In the genomic region with DNA sequence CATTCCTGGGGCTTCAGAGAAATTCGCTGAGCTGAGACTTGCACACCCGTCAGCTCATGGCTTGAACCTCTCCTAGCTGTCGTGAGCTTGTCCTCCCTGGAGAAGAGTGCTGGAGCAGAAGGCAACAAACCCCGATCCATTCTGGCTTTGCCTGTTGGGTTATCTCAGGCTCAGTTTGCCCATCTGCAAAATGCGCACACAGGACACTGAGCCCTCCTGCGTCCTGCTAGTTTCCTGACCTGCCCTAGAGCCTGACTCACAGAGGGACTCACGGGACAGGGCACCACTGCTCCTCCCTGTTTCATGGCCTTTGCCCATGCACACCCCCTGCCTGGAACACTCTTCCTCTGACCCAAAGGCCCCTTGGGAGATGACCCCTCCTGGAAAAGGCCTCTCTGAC, we compare ENCODE assay signal across 1 cellular context.
TF ChIP-seq lines count a peak whose summit lies in the region.

No MANE protein-coding gene starts in this region.

TF ChIP-seq in GM23338, 12 proteins besides CTCF, POLR2A, EP300 and RAD21:
- TF ChIP-seq, protein P1, sequence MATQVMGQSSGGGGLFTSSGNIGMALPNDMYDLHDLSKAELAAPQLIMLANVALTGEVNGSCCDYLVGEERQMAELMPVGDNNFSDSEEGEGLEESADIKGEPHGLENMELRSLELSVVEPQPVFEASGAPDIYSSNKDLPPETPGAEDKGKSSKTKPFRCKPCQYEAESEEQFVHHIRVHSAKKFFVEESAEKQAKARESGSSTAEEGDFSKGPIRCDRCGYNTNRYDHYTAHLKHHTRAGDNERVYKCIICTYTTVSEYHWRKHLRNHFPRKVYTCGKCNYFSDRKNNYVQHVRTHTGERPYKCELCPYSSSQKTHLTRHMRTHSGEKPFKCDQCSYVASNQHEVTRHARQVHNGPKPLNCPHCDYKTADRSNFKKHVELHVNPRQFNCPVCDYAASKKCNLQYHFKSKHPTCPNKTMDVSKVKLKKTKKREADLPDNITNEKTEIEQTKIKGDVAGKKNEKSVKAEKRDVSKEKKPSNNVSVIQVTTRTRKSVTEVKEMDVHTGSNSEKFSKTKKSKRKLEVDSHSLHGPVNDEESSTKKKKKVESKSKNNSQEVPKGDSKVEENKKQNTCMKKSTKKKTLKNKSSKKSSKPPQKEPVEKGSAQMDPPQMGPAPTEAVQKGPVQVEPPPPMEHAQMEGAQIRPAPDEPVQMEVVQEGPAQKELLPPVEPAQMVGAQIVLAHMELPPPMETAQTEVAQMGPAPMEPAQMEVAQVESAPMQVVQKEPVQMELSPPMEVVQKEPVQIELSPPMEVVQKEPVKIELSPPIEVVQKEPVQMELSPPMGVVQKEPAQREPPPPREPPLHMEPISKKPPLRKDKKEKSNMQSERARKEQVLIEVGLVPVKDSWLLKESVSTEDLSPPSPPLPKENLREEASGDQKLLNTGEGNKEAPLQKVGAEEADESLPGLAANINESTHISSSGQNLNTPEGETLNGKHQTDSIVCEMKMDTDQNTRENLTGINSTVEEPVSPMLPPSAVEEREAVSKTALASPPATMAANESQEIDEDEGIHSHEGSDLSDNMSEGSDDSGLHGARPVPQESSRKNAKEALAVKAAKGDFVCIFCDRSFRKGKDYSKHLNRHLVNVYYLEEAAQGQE (IDR thresholded peaks at IDR 0.05; ENCODE audit: unreplicated experiment): no peak
- TF ChIP-seq POLR2AphosphoS5 (IDR thresholded peaks at IDR 0.05; ENCODE audit: low read depth) (no peak), NANOG (IDR thresholded peaks at IDR 0.05; ENCODE audit: borderline replicate concordance) (no peak), EZH2phosphoT487 (IDR thresholded peaks at IDR 0.05; ENCODE audit: unreplicated experiment) (no peak), ZNF331 (CRISPR knock-in tag; IDR thresholded peaks at IDR 0.05; ENCODE audit: low read depth) (no peak), JUNB (IDR thresholded peaks at IDR 0.05; ENCODE audit: unreplicated experiment) (no peak), EZH2 (IDR thresholded peaks at IDR 0.05; ENCODE audit: low read depth, unreplicated experiment) (no peak), ZNF114 (CRISPR knock-in tag; IDR thresholded peaks at IDR 0.05) (no peak), STAT1 (IDR thresholded peaks at IDR 0.05; ENCODE audit: unreplicated experiment) (no peak), CREB1 (CRISPR knock-in tag; IDR thresholded peaks at IDR 0.05; ENCODE audit: low read depth) (no peak)
- TF ChIP-seq, protein P2, sequence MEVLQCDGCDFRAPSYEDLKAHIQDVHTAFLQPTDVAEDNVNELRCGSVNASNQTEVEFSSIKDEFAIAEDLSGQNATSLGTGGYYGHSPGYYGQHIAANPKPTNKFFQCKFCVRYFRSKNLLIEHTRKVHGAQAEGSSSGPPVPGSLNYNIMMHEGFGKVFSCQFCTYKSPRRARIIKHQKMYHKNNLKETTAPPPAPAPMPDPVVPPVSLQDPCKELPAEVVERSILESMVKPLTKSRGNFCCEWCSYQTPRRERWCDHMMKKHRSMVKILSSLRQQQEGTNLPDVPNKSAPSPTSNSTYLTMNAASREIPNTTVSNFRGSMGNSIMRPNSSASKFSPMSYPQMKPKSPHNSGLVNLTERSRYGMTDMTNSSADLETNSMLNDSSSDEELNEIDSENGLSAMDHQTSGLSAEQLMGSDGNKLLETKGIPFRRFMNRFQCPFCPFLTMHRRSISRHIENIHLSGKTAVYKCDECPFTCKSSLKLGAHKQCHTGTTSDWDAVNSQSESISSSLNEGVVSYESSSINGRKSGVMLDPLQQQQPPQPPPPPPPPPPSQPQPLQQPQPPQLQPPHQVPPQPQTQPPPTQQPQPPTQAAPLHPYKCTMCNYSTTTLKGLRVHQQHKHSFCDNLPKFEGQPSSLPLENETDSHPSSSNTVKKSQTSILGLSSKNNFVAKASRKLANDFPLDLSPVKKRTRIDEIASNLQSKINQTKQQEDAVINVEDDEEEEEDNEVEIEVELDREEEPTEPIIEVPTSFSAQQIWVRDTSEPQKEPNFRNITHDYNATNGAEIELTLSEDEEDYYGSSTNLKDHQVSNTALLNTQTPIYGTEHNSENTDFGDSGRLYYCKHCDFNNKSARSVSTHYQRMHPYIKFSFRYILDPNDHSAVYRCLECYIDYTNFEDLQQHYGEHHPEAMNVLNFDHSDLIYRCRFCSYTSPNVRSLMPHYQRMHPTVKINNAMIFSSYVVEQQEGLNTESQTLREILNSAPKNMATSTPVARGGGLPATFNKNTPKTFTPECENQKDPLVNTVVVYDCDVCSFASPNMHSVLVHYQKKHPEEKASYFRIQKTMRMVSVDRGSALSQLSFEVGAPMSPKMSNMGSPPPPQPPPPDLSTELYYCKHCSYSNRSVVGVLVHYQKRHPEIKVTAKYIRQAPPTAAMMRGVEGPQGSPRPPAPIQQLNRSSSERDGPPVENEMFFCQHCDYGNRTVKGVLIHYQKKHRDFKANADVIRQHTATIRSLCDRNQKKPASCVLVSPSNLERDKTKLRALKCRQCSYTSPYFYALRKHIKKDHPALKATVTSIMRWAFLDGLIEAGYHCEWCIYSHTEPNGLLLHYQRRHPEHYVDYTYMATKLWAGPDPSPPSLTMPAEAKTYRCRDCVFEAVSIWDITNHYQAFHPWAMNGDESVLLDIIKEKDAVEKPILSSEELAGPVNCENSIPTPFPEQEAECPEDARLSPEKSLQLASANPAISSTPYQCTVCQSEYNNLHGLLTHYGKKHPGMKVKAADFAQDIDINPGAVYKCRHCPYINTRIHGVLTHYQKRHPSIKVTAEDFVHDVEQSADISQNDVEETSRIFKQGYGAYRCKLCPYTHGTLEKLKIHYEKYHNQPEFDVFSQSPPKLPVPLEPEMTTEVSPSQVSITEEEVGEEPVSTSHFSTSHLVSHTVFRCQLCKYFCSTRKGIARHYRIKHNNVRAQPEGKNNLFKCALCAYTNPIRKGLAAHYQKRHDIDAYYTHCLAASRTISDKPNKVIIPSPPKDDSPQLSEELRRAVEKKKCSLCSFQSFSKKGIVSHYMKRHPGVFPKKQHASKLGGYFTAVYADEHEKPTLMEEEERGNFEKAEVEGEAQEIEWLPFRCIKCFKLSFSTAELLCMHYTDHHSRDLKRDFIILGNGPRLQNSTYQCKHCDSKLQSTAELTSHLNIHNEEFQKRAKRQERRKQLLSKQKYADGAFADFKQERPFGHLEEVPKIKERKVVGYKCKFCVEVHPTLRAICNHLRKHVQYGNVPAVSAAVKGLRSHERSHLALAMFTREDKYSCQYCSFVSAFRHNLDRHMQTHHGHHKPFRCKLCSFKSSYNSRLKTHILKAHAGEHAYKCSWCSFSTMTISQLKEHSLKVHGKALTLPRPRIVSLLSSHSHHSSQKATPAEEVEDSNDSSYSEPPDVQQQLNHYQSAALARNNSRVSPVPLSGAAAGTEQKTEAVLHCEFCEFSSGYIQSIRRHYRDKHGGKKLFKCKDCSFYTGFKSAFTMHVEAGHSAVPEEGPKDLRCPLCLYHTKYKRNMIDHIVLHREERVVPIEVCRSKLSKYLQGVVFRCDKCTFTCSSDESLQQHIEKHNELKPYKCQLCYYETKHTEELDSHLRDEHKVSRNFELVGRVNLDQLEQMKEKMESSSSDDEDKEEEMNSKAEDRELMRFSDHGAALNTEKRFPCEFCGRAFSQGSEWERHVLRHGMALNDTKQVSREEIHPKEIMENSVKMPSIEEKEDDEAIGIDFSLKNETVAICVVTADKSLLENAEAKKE (CRISPR knock-in tag; IDR thresholded peaks at IDR 0.05): no peak
- TF ChIP-seq, protein P3, sequence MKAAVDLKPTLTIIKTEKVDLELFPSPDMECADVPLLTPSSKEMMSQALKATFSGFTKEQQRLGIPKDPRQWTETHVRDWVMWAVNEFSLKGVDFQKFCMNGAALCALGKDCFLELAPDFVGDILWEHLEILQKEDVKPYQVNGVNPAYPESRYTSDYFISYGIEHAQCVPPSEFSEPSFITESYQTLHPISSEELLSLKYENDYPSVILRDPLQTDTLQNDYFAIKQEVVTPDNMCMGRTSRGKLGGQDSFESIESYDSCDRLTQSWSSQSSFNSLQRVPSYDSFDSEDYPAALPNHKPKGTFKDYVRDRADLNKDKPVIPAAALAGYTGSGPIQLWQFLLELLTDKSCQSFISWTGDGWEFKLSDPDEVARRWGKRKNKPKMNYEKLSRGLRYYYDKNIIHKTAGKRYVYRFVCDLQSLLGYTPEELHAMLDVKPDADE (IDR thresholded peaks at IDR 0.05): no peak
